ENCODE assay signal across 6 cellular contexts in the genomic region with DNA sequence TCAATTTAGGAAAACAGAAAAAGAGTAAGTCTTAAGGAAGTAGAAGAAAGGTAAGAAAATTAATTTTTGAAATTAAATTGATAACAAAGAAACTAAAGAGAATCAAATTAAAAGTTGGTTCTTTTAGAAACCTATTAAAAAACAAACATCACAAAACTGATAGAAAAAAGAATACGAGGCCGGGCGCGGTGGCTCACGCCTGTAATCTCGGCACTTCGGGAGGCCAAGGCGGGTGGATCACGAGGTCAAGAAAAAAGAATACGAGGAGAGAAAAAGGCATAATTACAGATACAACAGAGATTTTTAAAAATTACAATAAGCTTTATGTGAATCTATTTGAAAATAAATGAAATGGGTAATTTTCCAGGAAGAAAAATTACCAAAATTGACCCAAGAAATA.
"Had no signal": no experiment of that assay in that cellular context is flagged by ENCODE, and none has a peak within 500 bp of the region (broad histone marks: within the 10 kb centered on the region; RNA-seq: fewer than 3 reads in every experiment).

No MANE protein-coding gene starts in this region.

- H3K27me3 Mint-ChIP-seq: IgD-negative memory B cell had no signal

- H3K27ac ChIP-seq: HL-60 had no signal

- H3K9me3 Mint-ChIP-seq: GM23338, H9, IgD-negative memory B cell had no signal

- H3K4me3 Mint-ChIP-seq: GM23338, H9, IgD-negative memory B cell had no signal

- H2AFZ ChIP-seq: GM23338 had no signal

- ATAC-seq: GM23338, HepG2 had no signal

- DNase-seq: H9, HCEC 1CT had no signal

- H3K27ac Mint-ChIP-seq: H9, IgD-negative memory B cell had no signal

- H3K4me3 ChIP-seq: GM23338 had no signal

- H3K4me2 ChIP-seq: GM23338 had no signal
